ENCODE assay signal across 1 cellular context in the genomic region with DNA sequence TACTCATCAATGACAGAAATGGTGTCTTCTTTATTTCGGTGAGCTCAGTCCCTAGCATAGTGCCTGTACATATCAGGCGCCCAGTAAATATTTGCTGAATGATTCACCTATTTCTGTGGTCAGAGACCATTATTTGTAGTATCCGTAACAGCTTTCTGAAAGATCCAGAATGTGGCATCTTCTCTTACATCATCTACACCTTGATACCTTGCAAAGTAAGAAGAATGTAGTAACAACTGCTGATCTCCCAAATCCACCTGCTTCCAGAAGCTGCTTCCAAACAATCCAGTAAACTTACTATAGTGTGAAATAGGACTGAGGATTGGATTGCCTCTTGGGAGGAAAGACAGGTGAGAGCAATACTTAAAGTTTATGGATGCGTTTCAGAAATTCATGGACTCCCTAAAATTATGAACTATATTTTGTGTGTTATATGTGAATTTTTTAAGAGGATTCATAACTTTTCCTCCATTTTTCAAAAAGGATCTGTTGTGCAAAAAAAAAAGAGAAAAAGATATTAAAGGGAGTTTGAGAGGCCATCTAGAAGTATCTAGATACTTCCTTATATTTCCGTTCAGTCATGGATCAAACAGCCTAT.
TF ChIP-seq lines count a peak whose summit lies in the region.

No MANE protein-coding gene starts in this region.

TF ChIP-seq in HepG2, 621 proteins besides CTCF, POLR2A, EP300 and RAD21 (continued from another document and continues in another):
- TF ChIP-seq, protein P1, sequence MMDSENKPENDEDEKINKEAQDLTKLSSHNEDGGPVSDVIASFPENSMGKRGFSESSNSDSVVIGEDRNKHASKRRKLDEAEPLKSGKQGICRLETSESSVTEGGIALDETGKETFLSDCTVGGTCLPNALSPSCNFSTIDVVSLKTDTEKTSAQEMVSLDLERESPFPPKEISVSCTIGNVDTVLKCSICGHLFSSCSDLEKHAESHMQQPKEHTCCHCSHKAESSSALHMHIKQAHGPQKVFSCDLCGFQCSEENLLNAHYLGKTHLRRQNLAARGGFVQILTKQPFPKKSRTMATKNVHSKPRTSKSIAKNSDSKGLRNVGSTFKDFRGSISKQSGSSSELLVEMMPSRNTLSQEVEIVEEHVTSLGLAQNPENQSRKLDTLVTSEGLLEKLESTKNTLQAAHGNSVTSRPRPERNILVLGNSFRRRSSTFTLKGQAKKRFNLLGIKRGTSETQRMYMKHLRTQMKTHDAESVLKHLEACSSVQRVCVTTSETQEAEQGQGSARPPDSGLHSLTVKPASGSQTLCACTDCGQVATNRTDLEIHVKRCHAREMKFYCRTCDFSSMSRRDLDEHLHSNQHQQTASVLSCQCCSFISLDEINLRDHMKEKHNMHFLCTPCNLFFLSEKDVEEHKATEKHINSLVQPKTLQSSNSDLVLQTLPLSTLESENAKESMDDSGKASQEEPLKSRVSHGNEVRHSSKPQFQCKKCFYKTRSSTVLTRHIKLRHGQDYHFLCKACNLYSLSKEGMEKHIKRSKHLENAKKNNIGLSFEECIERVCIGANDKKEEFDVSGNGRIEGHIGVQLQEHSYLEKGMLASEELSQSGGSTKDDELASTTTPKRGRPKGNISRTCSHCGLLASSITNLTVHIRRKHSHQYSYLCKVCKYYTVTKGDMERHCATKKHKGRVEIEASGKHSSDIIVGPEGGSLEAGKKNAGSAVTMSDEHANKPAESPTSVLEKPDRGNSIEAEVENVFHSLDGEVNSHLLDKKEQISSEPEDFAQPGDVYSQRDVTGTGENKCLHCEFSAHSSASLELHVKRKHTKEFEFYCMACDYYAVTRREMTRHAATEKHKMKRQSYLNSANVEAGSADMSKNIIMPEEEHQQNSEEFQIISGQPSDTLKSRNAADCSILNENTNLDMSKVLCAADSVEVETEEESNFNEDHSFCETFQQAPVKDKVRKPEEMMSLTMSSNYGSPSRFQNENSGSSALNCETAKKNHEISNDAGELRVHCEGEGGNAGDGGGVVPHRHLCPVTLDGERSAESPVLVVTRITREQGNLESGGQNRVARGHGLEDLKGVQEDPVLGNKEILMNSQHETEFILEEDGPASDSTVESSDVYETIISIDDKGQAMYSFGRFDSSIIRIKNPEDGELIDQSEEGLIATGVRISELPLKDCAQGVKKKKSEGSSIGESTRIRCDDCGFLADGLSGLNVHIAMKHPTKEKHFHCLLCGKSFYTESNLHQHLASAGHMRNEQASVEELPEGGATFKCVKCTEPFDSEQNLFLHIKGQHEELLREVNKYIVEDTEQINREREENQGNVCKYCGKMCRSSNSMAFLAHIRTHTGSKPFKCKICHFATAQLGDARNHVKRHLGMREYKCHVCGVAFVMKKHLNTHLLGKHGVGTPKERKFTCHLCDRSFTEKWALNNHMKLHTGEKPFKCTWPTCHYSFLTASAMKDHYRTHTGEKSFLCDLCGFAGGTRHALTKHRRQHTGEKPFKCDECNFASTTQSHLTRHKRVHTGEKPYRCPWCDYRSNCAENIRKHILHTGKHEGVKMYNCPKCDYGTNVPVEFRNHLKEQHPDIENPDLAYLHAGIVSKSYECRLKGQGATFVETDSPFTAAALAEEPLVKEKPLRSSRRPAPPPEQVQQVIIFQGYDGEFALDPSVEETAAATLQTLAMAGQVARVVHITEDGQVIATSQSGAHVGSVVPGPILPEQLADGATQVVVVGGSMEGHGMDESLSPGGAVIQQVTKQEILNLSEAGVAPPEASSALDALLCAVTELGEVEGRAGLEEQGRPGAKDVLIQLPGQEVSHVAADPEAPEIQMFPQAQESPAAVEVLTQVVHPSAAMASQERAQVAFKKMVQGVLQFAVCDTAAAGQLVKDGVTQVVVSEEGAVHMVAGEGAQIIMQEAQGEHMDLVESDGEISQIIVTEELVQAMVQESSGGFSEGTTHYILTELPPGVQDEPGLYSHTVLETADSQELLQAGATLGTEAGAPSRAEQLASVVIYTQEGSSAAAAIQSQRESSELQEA (CRISPR knock-in tag; IDR thresholded peaks at IDR 0.05; ENCODE audit: not compliant biosample characterization): no peak
- TF ChIP-seq, protein P2, sequence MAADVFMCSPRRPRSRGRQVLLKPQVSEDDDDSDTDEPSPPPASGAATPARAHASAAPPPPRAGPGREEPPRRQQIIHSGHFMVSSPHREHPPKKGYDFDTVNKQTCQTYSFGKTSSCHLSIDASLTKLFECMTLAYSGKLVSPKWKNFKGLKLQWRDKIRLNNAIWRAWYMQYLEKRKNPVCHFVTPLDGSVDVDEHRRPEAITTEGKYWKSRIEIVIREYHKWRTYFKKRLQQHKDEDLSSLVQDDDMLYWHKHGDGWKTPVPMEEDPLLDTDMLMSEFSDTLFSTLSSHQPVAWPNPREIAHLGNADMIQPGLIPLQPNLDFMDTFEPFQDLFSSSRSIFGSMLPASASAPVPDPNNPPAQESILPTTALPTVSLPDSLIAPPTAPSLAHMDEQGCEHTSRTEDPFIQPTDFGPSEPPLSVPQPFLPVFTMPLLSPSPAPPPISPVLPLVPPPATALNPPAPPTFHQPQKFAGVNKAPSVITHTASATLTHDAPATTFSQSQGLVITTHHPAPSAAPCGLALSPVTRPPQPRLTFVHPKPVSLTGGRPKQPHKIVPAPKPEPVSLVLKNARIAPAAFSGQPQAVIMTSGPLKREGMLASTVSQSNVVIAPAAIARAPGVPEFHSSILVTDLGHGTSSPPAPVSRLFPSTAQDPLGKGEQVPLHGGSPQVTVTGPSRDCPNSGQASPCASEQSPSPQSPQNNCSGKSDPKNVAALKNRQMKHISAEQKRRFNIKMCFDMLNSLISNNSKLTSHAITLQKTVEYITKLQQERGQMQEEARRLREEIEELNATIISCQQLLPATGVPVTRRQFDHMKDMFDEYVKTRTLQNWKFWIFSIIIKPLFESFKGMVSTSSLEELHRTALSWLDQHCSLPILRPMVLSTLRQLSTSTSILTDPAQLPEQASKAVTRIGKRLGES (CRISPR knock-in tag; IDR thresholded peaks at IDR 0.05; ENCODE audit: borderline replicate concordance): no peak
- TF ChIP-seq KDM6A (CRISPR knock-in tag; IDR thresholded peaks at IDR 0.05; ENCODE audit: low read depth): peak; percentile 44; the same call in 1 of the 2 replicates
- TF ChIP-seq ZNF749 (CRISPR knock-in tag; IDR thresholded peaks at IDR 0.05; ENCODE audit: borderline replicate concordance): no peak; the same call in 1 of the 2 replicates
- TF ChIP-seq ZNF205 (CRISPR knock-in tag; IDR thresholded peaks at IDR 0.05): 0 out of 2 replicates have a peak, but pooled peaks have one; percentile 25
- TF ChIP-seq ZNF629 (CRISPR knock-in tag; conservative IDR thresholded peaks at IDR 0.05): no peak
- TF ChIP-seq, protein P3, sequence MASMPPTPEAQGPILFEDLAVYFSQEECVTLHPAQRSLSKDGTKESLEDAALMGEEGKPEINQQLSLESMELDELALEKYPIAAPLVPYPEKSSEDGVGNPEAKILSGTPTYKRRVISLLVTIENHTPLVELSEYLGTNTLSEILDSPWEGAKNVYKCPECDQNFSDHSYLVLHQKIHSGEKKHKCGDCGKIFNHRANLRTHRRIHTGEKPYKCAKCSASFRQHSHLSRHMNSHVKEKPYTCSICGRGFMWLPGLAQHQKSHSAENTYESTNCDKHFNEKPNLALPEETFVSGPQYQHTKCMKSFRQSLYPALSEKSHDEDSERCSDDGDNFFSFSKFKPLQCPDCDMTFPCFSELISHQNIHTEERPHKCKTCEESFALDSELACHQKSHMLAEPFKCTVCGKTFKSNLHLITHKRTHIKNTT (CRISPR knock-in tag; IDR thresholded peaks at IDR 0.05): no peak
- TF ChIP-seq, protein P4, sequence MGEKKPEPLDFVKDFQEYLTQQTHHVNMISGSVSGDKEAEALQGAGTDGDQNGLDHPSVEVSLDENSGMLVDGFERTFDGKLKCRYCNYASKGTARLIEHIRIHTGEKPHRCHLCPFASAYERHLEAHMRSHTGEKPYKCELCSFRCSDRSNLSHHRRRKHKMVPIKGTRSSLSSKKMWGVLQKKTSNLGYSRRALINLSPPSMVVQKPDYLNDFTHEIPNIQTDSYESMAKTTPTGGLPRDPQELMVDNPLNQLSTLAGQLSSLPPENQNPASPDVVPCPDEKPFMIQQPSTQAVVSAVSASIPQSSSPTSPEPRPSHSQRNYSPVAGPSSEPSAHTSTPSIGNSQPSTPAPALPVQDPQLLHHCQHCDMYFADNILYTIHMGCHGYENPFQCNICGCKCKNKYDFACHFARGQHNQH (CRISPR knock-in tag; IDR thresholded peaks at IDR 0.05): peak; percentile 1; the same call in 1 of the 2 replicates
- TF ChIP-seq, protein P5, sequence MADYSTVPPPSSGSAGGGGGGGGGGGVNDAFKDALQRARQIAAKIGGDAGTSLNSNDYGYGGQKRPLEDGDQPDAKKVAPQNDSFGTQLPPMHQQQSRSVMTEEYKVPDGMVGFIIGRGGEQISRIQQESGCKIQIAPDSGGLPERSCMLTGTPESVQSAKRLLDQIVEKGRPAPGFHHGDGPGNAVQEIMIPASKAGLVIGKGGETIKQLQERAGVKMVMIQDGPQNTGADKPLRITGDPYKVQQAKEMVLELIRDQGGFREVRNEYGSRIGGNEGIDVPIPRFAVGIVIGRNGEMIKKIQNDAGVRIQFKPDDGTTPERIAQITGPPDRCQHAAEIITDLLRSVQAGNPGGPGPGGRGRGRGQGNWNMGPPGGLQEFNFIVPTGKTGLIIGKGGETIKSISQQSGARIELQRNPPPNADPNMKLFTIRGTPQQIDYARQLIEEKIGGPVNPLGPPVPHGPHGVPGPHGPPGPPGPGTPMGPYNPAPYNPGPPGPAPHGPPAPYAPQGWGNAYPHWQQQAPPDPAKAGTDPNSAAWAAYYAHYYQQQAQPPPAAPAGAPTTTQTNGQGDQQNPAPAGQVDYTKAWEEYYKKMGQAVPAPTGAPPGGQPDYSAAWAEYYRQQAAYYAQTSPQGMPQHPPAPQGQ (CRISPR knock-in tag; IDR thresholded peaks at IDR 0.05; ENCODE audit: borderline replicate concordance): no peak
- no peak for TF ChIP-seq NFE2L1 (CRISPR knock-in tag; IDR thresholded peaks at IDR 0.05; ENCODE audit: borderline replicate concordance)
- no peak for TF ChIP-seq AHR (CRISPR knock-in tag; IDR thresholded peaks at IDR 0.05)
- no peak for TF ChIP-seq SYNCRIP (IDR thresholded peaks at IDR 0.05; ENCODE audit: insufficient read depth, low read depth, low read length)
- TF ChIP-seq GATAD2A (CRISPR knock-in tag; IDR thresholded peaks at IDR 0.05): peak; percentile 83
- no peak for TF ChIP-seq ARNT2 (CRISPR knock-in tag; IDR thresholded peaks at IDR 0.05; ENCODE audit: low read depth)
- TF ChIP-seq, protein P6, sequence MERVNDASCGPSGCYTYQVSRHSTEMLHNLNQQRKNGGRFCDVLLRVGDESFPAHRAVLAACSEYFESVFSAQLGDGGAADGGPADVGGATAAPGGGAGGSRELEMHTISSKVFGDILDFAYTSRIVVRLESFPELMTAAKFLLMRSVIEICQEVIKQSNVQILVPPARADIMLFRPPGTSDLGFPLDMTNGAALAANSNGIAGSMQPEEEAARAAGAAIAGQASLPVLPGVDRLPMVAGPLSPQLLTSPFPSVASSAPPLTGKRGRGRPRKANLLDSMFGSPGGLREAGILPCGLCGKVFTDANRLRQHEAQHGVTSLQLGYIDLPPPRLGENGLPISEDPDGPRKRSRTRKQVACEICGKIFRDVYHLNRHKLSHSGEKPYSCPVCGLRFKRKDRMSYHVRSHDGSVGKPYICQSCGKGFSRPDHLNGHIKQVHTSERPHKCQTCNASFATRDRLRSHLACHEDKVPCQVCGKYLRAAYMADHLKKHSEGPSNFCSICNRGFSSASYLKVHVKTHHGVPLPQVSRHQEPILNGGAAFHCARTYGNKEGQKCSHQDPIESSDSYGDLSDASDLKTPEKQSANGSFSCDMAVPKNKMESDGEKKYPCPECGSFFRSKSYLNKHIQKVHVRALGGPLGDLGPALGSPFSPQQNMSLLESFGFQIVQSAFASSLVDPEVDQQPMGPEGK (CRISPR knock-in tag; IDR thresholded peaks at IDR 0.05): no peak; the same call in 1 of the 2 replicates
- TF ChIP-seq FOXC1 (CRISPR knock-in tag; IDR thresholded peaks at IDR 0.05; ENCODE audit: borderline replicate concordance): no peak
- TF ChIP-seq, protein P7, sequence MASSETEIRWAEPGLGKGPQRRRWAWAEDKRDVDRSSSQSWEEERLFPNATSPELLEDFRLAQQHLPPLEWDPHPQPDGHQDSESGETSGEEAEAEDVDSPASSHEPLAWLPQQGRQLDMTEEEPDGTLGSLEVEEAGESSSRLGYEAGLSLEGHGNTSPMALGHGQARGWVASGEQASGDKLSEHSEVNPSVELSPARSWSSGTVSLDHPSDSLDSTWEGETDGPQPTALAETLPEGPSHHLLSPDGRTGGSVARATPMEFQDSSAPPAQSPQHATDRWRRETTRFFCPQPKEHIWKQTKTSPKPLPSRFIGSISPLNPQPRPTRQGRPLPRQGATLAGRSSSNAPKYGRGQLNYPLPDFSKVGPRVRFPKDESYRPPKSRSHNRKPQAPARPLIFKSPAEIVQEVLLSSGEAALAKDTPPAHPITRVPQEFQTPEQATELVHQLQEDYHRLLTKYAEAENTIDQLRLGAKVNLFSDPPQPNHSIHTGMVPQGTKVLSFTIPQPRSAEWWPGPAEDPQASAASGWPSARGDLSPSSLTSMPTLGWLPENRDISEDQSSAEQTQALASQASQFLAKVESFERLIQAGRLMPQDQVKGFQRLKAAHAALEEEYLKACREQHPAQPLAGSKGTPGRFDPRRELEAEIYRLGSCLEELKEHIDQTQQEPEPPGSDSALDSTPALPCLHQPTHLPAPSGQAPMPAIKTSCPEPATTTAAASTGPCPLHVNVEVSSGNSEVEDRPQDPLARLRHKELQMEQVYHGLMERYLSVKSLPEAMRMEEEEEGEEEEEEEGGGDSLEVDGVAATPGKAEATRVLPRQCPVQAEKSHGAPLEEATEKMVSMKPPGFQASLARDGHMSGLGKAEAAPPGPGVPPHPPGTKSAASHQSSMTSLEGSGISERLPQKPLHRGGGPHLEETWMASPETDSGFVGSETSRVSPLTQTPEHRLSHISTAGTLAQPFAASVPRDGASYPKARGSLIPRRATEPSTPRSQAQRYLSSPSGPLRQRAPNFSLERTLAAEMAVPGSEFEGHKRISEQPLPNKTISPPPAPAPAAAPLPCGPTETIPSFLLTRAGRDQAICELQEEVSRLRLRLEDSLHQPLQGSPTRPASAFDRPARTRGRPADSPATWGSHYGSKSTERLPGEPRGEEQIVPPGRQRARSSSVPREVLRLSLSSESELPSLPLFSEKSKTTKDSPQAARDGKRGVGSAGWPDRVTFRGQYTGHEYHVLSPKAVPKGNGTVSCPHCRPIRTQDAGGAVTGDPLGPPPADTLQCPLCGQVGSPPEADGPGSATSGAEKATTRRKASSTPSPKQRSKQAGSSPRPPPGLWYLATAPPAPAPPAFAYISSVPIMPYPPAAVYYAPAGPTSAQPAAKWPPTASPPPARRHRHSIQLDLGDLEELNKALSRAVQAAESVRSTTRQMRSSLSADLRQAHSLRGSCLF (CRISPR knock-in tag; IDR thresholded peaks at IDR 0.05; ENCODE audit: borderline replicate concordance): no peak
